Comparison of ENCODE assay signal across 8 cellular contexts in genomic region chr4:59553063-59553738, GRCh38.
A peak's percentile ranks its signal among the peaks of the same experiment; 100 is the strongest.
DNase-seq lines count a peak whose midpoint lies in the region; ATAC-seq and TF ChIP-seq lines count a peak whose summit lies in the region.

No MANE protein-coding gene starts in this region.

- no peaks in the 10 kb centered on the region for H3K36me3 ChIP-seq in kidney epithelial cell (ENCODE audit: control insufficient read depth, insufficient read depth, low read length)

- no peaks in the 10 kb centered on the region for H3K27me3 ChIP-seq in kidney epithelial cell (ENCODE audit: control insufficient read depth, insufficient read depth, low read length)

- DNase-seq in SHP77 (lab: John Stamatoyannopoulos, UW) (peak; percentile 10 to 45), kidney epithelial cell (ENCODE audit: low read depth) (peak; percentile 23), NCI-H1436 (lab: John Stamatoyannopoulos, UW) (no peak), globus pallidus (ENCODE audit: low spot score) (no peak)

- TF ChIP-seq CTCF in kidney epithelial cell (IDR thresholded peaks at IDR 0.05; ENCODE audit: insufficient read depth, low read length, poor library complexity, severe bottlenecking) = no peak

- ATAC-seq in GM18907 (IDR thresholded peaks at IDR 0.05; ENCODE audit: unreplicated experiment) (peak; percentile 99), HG02973 (IDR thresholded peaks at IDR 0.05; ENCODE audit: unreplicated experiment) (peak; percentile 94), HG03442 (IDR thresholded peaks at IDR 0.05; ENCODE audit: unreplicated experiment) (no peak), HG03571 (IDR thresholded peaks at IDR 0.05; ENCODE audit: unreplicated experiment) (no peak)

- no peak overlapping the region for H3K4me3 ChIP-seq in kidney epithelial cell (ENCODE audit: low read depth, low read length)

Comparison
In these comparisons a context has a peak if more than half of its experiments do, and no peak if none do; other contexts are left out.
1. ATAC-seq: peak in GM18907 (single experiment) and HG02973 (single experiment); none in HG03442 (single experiment) and HG03571 (single experiment).
2. DNase-seq: peak in SHP77 (2 of 2) and kidney epithelial cell (single experiment); none in NCI-H1436 (single experiment) and globus pallidus (single experiment).